ENCODE assay signal across 9 cellular contexts in the genomic region with DNA sequence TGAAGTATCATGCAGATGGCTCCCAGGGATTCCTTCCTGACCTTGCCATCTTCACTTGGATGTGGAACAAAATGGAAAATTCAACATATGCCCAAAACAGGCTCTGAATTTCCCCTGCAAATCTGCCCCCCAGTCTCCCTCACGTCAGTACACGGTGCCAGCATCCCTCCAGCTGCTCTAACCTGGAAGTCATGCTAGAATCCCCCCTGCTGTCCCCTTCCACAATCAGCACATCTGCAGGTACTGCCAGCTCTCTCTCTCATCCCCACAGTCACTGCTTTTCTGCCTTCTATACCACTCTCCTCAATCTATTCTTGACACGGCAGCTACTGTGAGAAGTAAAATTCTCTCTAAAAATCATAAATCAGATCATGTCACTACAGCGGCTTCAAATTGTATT.
A peak's percentile ranks its signal among the peaks of the same experiment; 100 is the strongest.
DNase-seq lines count a peak whose midpoint lies in the region; ATAC-seq lines count a peak whose summit lies in the region.
"Had no signal": no experiment of that assay in that cellular context is flagged by ENCODE, and none has a peak within 500 bp of the region (broad histone marks: within the 10 kb centered on the region; RNA-seq: fewer than 3 reads in every experiment).

No MANE protein-coding gene starts in this region.

- peaks cover 67% of the 10 kb centered on the region for H3K4me1 Mint-ChIP-seq in activated naive CD4-positive, alpha-beta T cell treated with anti-CD3 and anti-CD28 coated beads, Interleukin-2, amount 10 ng/mL, durations not matched to agents 7 days and 5 days
- peaks cover 67% of the 10 kb centered on the region for H3K4me1 Mint-ChIP-seq in activated naive CD8-positive, alpha-beta T cell treated with anti-CD3 and anti-CD28 coated beads, Interleukin-2, amount 50 U/mL, for 24 hours

- H3K9me3 Mint-ChIP-seq in activated naive CD4-positive, alpha-beta T cell treated with anti-CD3 and anti-CD28 coated beads, Interleukin-2, amount 10 ng/mL, durations not matched to agents 7 days and 5 days, result no peaks in the 10 kb centered on the region
- H3K9me3 Mint-ChIP-seq in activated naive CD8-positive, alpha-beta T cell treated with anti-CD3 and anti-CD28 coated beads, Interleukin-2, amount 50 U/mL, for 24 hours, result peaks cover 5% of the 10 kb centered on the region

- peaks cover 46% of the 10 kb centered on the region for H3K36me3 Mint-ChIP-seq in activated naive CD4-positive, alpha-beta T cell treated with anti-CD3 and anti-CD28 coated beads, Interleukin-2, amount 10 ng/mL, durations not matched to agents 7 days and 5 days
- H3K36me3 Mint-ChIP-seq in activated naive CD8-positive, alpha-beta T cell treated with anti-CD3 and anti-CD28 coated beads, Interleukin-2, amount 50 U/mL, for 24 hours (ENCODE audit: low read depth), result peaks cover 50% of the 10 kb centered on the region

- peak overlapping the region; percentile 68 for H3K27ac ChIP-seq in substantia nigra (ENCODE audit: low read depth, low read length, poor library complexity, severe bottlenecking)
- H3K27ac ChIP-seq: upper lobe of right lung had no signal

- peak overlapping the region; percentile 86 for H3K27ac Mint-ChIP-seq in activated naive CD4-positive, alpha-beta T cell treated with anti-CD3 and anti-CD28 coated beads, Interleukin-2, amount 10 ng/mL, durations not matched to agents 7 days and 5 days
- peak overlapping the region; percentile 72 for H3K27ac Mint-ChIP-seq in activated naive CD8-positive, alpha-beta T cell treated with anti-CD3 and anti-CD28 coated beads, Interleukin-2, amount 50 U/mL, for 24 hours

- ATAC-seq in activated naive CD8-positive, alpha-beta T cell treated with anti-CD3 and anti-CD28 coated beads, Interleukin-2, amount 50 U/mL, for 24 hours, result no peak

- peaks cover 16% of the 10 kb centered on the region for H3K27me3 Mint-ChIP-seq in activated naive CD4-positive, alpha-beta T cell treated with anti-CD3 and anti-CD28 coated beads, Interleukin-2, amount 10 ng/mL, durations not matched to agents 7 days and 5 days
- H3K27me3 Mint-ChIP-seq in activated naive CD8-positive, alpha-beta T cell treated with anti-CD3 and anti-CD28 coated beads, Interleukin-2, amount 50 U/mL, for 24 hours, result peaks cover 2% of the 10 kb centered on the region

- DNase-seq in activated naive CD4-positive, alpha-beta T cell treated with anti-CD3 and anti-CD28 coated beads, Interleukin-2, amount 10 ng/mL, durations not matched to agents 7 days and 5 days, result no peak
- no peak for DNase-seq in activated naive CD4-positive, alpha-beta T cell treated with anti-CD3 and anti-CD28 coated beads, Interleukin-2, amount 50 U/mL, for 16 hours
- no peak for DNase-seq in activated naive CD8-positive, alpha-beta T cell treated with anti-CD3 and anti-CD28 coated beads, Interleukin-2, amount 50 U/mL, for 24 hours
- DNase-seq in substantia nigra (lab: John Stamatoyannopoulos, UW) (no peak), 8988T (no peak), iPS-NIHi7 (ENCODE audit: extremely low spot score) (no peak)
- DNase-seq: Karpas-422, NCI-H2171 treated with DMSO at 0.1 percent for 48 hours had no signal

- peak overlapping the region; percentile 11 for H3K4me3 Mint-ChIP-seq in activated naive CD4-positive, alpha-beta T cell treated with anti-CD3 and anti-CD28 coated beads, Interleukin-2, amount 10 ng/mL, durations not matched to agents 7 days and 5 days
- peak overlapping the region; percentile 62 for H3K4me3 Mint-ChIP-seq in activated naive CD8-positive, alpha-beta T cell treated with anti-CD3 and anti-CD28 coated beads, Interleukin-2, amount 50 U/mL, for 24 hours

- CTCF ChIA-PET in activated naive CD4-positive, alpha-beta T cell treated with anti-CD3 and anti-CD28 coated beads, Interleukin-2, amount 10 ng/mL, durations not matched to agents 7 days and 5 days (lab: Charles Lee), result interaction anchor here (0.6 to 1.4 kb wide), 5 partner anchors 24 to 655 kb away, joined by 3 to 4 read pairs (median 3); no protein-coding TSS in a partner anchor
